Comparison of ENCODE assay signal across 24 cellular contexts in the genomic region with DNA sequence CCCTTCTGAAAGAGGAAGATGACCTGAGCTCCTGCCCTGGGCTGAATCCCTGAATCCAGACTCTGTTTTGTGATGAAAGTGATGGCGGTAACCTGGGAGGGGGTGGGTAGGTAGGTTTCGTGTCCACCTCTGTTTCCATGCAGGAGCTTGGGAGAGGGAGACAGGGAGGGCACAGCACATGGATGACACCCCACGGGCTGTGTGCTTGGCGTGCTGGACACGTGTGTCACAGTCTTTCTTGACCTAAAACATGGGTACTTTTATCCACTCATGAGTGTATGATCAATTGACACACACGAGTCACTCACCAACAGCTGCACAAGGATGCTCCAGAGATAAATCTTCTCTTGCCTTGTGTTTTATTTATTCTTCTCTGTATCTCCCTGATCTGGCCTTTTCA.
DNase-seq lines count a peak whose midpoint lies in the region; ATAC-seq, FAIRE-seq and TF ChIP-seq lines count a peak whose summit lies in the region.
"Had no signal": no experiment of that assay in that cellular context is flagged by ENCODE, and none has a peak within 500 bp of the region (broad histone marks: within the 10 kb centered on the region; RNA-seq: fewer than 3 reads in every experiment).

No MANE protein-coding gene starts in this region.

- H3K4me3 ChIP-seq in HCT116 (replicated peaks in 1 of 2; ENCODE audit: low read depth in 1 of 2, low read length in 2 of 2), result no peak overlapping the region
- H3K4me3 ChIP-seq in H1 (ENCODE audit: extremely low read depth in 1 of 4, insufficient read depth in 2 of 4, low read depth in 3 of 4, low read length in 4 of 4), result no peak overlapping the region
- peak overlapping the region; percentile 53 for H3K4me3 ChIP-seq in psoas muscle
- H3K4me3 ChIP-seq in skeletal muscle tissue (ENCODE audit: low read length in 3 of 3), result peak overlapping the region in 2 of 3 donors; percentile 39 to 61
- H3K4me3 ChIP-seq: A549; BLaER1 treated with 17β-estradiol and CSF1 and Interleukin-3, amounts not matched to agents 10 nM and 100 nM; GM12878; GM23248; HAP-1 had no signal

- H3K4me2 ChIP-seq in HCT116 (ENCODE audit: low read length) (peak overlapping the region; percentile 53; the same call in 1 of the 2 replicates), H1 (ENCODE audit: insufficient read depth in 1 of 2, low read depth in 2 of 2, low read length in 2 of 2) (no peak overlapping the region)
- H3K4me2 ChIP-seq: A549; BLaER1 treated with 17β-estradiol and CSF1 and Interleukin-3, amounts not matched to agents 10 nM and 100 nM had no signal

- no peak for DNase-seq in HCT116 (ENCODE audit: low read depth, low spot score)
- DNase-seq in H1 (ENCODE audit: low read depth in 1 of 2, low spot score in 2 of 2), result no peak
- DNase-seq in psoas muscle, result no peak
- DNase-seq in posterior vena cava (ENCODE audit: low spot score), result no peak
- DNase-seq in activated CD8-positive, alpha-beta memory T cell treated with anti-CD3 and anti-CD28 coated beads, Interleukin-2, amount 50 U/mL, for 4 hours, result no peak
- no peak for DNase-seq in ecto neural progenitor cell (ENCODE audit: low spot score)
- DNase-seq: 8988T; ACHN; AML-193; BE2C; CD4-positive, alpha-beta T cell; CD8-positive, alpha-beta memory T cell; DMS 273 treated with DMSO at 0.1 percent for 48 hours; DMS79; EL; GDM1; GM23248 had no signal

- H3K36me3 ChIP-seq in HCT116 (ENCODE audit: control insufficient read depth in 1 of 2, insufficient read depth in 2 of 2, low read length in 2 of 2), result no peaks in the 10 kb centered on the region
- peaks cover 0 to 13% (median 9%) of the 10 kb centered on the region in 4 experiments; a peak in 5 of 8 replicates for H3K36me3 ChIP-seq in H1 (ENCODE audit: control insufficient read depth in 2 of 4, insufficient read depth in 4 of 4, low read length in 3 of 4)
- no peaks in the 10 kb centered on the region for H3K36me3 ChIP-seq in psoas muscle (ENCODE audit: insufficient read depth in 1 of 2, low read depth in 1 of 2)
- peaks cover 3 to 11% (median 8%) of the 10 kb centered on the region in 3 donors for H3K36me3 ChIP-seq in skeletal muscle tissue (ENCODE audit: control insufficient read depth in 3 of 3, insufficient read depth in 3 of 3, low read length in 3 of 3)
- H3K36me3 ChIP-seq: BE2C had no signal

- H2BK15ac ChIP-seq in H1 (ENCODE audit: low read length), result no peak overlapping the region

- ATAC-seq in HCT116, result no peak
- peak; percentile 43 to 68 (median 48) for ATAC-seq in psoas muscle
- ATAC-seq: A549, GM12878 had no signal

- no peak overlapping the region for H3K14ac ChIP-seq in H1 (ENCODE audit: insufficient read length)

- H3K18ac ChIP-seq in H1 (ENCODE audit: extremely low read depth, low read length), result no peak overlapping the region

- H2AFZ ChIP-seq in HCT116 (ENCODE audit: low read depth, low read length, poor library complexity, severe bottlenecking), result no peak overlapping the region
- no peak overlapping the region for H2AFZ ChIP-seq in H1 (ENCODE audit: low read length)
- H2AFZ ChIP-seq: GM23248 had no signal

- H3K23me2 ChIP-seq in H1 (ENCODE audit: low read depth, low read length), result no peaks in the 10 kb centered on the region; the same call in 1 of the 2 replicates

- H2BK120ac ChIP-seq in H1 (replicated peaks; ENCODE audit: low read depth, low read length), result no peak overlapping the region

- TF ChIP-seq POLR2A in HCT116 (IDR thresholded peaks at IDR 0.05; ENCODE audit: borderline replicate concordance, extremely low read depth, insufficient read depth, insufficient read length) (no peak), H1 (IDR thresholded peaks at IDR 0.05; ENCODE audit: control extremely low read depth in 1 of 2, low read depth in 2 of 2, low read length in 2 of 2) (no peak)

- no peaks in the 10 kb centered on the region for H3K79me2 ChIP-seq in HCT116 (ENCODE audit: insufficient read depth, low read length)
- no peaks in the 10 kb centered on the region; a peak in 1 of 4 replicates for H3K79me2 ChIP-seq in H1 (ENCODE audit: control insufficient read depth in 1 of 2, insufficient read depth in 2 of 2, low read length in 2 of 2)

- intact Hi-C loops in HCT116 (cut with micrococcal nuclease), result no loop called here
- intact Hi-C loops in psoas muscle (cut with DNase I), result no loop called here
- intact Hi-C loops in posterior vena cava (cut with DNase I), result no loop called here

- H3K56ac ChIP-seq in H1 (replicated peaks; ENCODE audit: insufficient read length, low read depth, low read length), result no peak overlapping the region

- H3K23ac ChIP-seq in H1 (ENCODE audit: insufficient read length), result no peak overlapping the region

- H3K79me1 ChIP-seq in H1 (ENCODE audit: low read depth, low read length), result peaks cover 4% of the 10 kb centered on the region; the same call in 1 of the 2 replicates

- RAD21 ChIA-PET in HCT116 (lab: Charles Lee; ENCODE audit: low non-redundant PET in 1 of 2, low total read pairs in 2 of 2, uncharacterized antibody in 2 of 2, unreplicated experiment in 2 of 2), result no interaction called here

- no TSS peak for BruUV-seq in HCT116 (replicated peaks; lab: Mats Ljungman, UMichigan)

- TF ChIP-seq RAD21 in HCT116 (IDR thresholded peaks at IDR 0.05; ENCODE audit: low read depth) (no peak), H1 (IDR thresholded peaks at IDR 0.05 in 1 of 2, conservative IDR thresholded peaks at IDR 0.05 in 1 of 2; ENCODE audit: low read depth in 2 of 2, low read length in 2 of 2) (no peak)

- H4K5ac ChIP-seq in H1 (ENCODE audit: insufficient read length, low read depth, low read length), result no peak overlapping the region

- H3K27me3 ChIP-seq in HCT116 (ENCODE audit: insufficient read depth, low read length) (no peaks in the 10 kb centered on the region), H1 (replicated peaks in 1 of 4; ENCODE audit: control insufficient read depth in 3 of 4, extremely low read depth in 1 of 4, insufficient read depth in 3 of 4, low read length in 3 of 4) (no peaks in the 10 kb centered on the region), psoas muscle (ENCODE audit: insufficient read depth in 3 of 3, low read length in 2 of 3) (no peaks in the 10 kb centered on the region), skeletal muscle tissue (ENCODE audit: control insufficient read depth in 3 of 3, insufficient read depth in 3 of 3, low read length in 3 of 3) (no peaks in the 10 kb centered on the region)
- H3K27me3 ChIP-seq: BE2C; BLaER1 treated with 17β-estradiol and CSF1 and Interleukin-3, amounts not matched to agents 10 nM and 100 nM had no signal

- TF ChIP-seq EP300 in H1 (IDR thresholded peaks at IDR 0.05; ENCODE audit: borderline replicate concordance in 1 of 2, low read depth in 2 of 2, low read length in 2 of 2), result no peak

- no peak overlapping the region for H2BK20ac ChIP-seq in H1 (ENCODE audit: low read length)

- H2BK12ac ChIP-seq in H1 (ENCODE audit: low read depth, low read length), result peak overlapping the region; percentile 68; the same call in 1 of the 2 replicates

- 88% methylated on average over 5 of the region's 6 CpGs; no CpG with 5 or more reads in 1 of the 2 experiments for WGBS in H1 (ENCODE audit: extremely low coverage in 1 of 2, insufficient coverage in 1 of 2, insufficient read length in 1 of 2, insufficient replicate concordance in 2 of 2, low coverage in 1 of 2, low lambda C conversion rate in 2 of 2, missing lambda C conversion rate in 1 of 2), 2 experiments
- WGBS in psoas muscle, 3 donors, result 70 to 89% (median 89%) methylated on average over 6 of the region's 6 CpGs

- POLR2A ChIA-PET in HCT116 (lab: Charles Lee) (no interaction called here), H1 (lab: Charles Lee; ENCODE audit: partially characterized antibody) (no interaction called here)

- H3K27ac ChIP-seq in HCT116 (ENCODE audit: low read depth, low read length) (peak overlapping the region; percentile 82), H1 (ENCODE audit: low read depth, low read length) (no peak overlapping the region), psoas muscle (peak overlapping the region; percentile 77), skeletal muscle tissue (ENCODE audit: low read depth, low read length) (peak overlapping the region; percentile 56)
- H3K27ac ChIP-seq: BLaER1 treated with 17β-estradiol and CSF1 and Interleukin-3, amounts not matched to agents 10 nM and 100 nM; GM23248 had no signal

- TF ChIP-seq CTCF in HCT116 (IDR thresholded peaks at IDR 0.05 in 2 of 3, conservative IDR thresholded peaks at IDR 0.05 in 1 of 3; ENCODE audit: borderline replicate concordance in 1 of 3, insufficient read depth in 1 of 3, low read depth in 2 of 3, low read length in 2 of 3), result no peak
- no peak for TF ChIP-seq CTCF in H1 (IDR thresholded peaks at IDR 0.05; ENCODE audit: control extremely low read depth in 1 of 3, insufficient read depth in 1 of 3, low read depth in 1 of 3, low read length in 3 of 3)
- no peak for TF ChIP-seq CTCF in psoas muscle (IDR thresholded peaks at IDR 0.05)

- H3K9ac ChIP-seq in HCT116 (ENCODE audit: low read length), result no peak overlapping the region
- H3K9ac ChIP-seq in H1 (replicated peaks in 1 of 4; ENCODE audit: extremely low read depth in 1 of 4, low read depth in 3 of 4, low read length in 3 of 4), result no peak overlapping the region
- peak overlapping the region in 2 of 3 donors; percentile 48 to 75 for H3K9ac ChIP-seq in skeletal muscle tissue (ENCODE audit: low read depth in 1 of 3, low read length in 3 of 3)
- H3K9ac ChIP-seq: BLaER1 treated with 17β-estradiol and CSF1 and Interleukin-3, amounts not matched to agents 10 nM and 100 nM; GM23248 had no signal

- H3K4ac ChIP-seq in H1 (replicated peaks; ENCODE audit: insufficient read length, low read depth, low read length), result no peak overlapping the region

- CTCF ChIA-PET in HCT116 (lab: Charles Lee), result no interaction called here
- CTCF ChIA-PET in H1 (lab: Charles Lee; ENCODE audit: partially characterized antibody), result no interaction called here

- no peak overlapping the region for H2BK5ac ChIP-seq in H1 (ENCODE audit: low read depth, low read length)

- H4K91ac ChIP-seq in H1 (replicated peaks; ENCODE audit: insufficient read length, low read length), result peak overlapping the region; percentile 55

- H2AK5ac ChIP-seq in H1 (ENCODE audit: low read depth, low read length), result 0 out of 2 replicates have a peak overlapping the region, but pooled peaks have one; percentile 24

- H3K4me1 ChIP-seq in HCT116 (ENCODE audit: control insufficient read depth in 1 of 2, insufficient read depth in 2 of 2, low read length in 2 of 2), result peaks cover 50 to 78% of the 10 kb centered on the region in 2 experiments
- no peaks in the 10 kb centered on the region; a peak in 1 of 7 replicates for H3K4me1 ChIP-seq in H1 (replicated peaks in 1 of 4; ENCODE audit: control insufficient read depth in 3 of 4, insufficient read depth in 4 of 4, low read length in 3 of 4)
- H3K4me1 ChIP-seq in psoas muscle, result peaks cover 11% of the 10 kb centered on the region
- H3K4me1 ChIP-seq in skeletal muscle tissue (ENCODE audit: control insufficient read depth in 3 of 3, insufficient read depth in 3 of 3, low read length in 3 of 3), result peaks cover 14 to 22% (median 16%) of the 10 kb centered on the region in 3 donors
- H3K4me1 ChIP-seq: BE2C; BLaER1 treated with 17β-estradiol and CSF1 and Interleukin-3, amounts not matched to agents 10 nM and 100 nM; HAP-1 had no signal

- no peaks in the 10 kb centered on the region for H3K9me3 ChIP-seq in HCT116 (ENCODE audit: control insufficient read depth in 1 of 2, insufficient read depth in 1 of 2, low read depth in 1 of 2, low read length in 2 of 2)
- peaks cover 5 to 6% of the 10 kb centered on the region in 2 experiments for H3K9me3 ChIP-seq in H1 (ENCODE audit: insufficient read depth in 2 of 2, low read depth in 1 of 2, low read length in 1 of 2)
- peaks cover 9% of the 10 kb centered on the region for H3K9me3 ChIP-seq in psoas muscle
- H3K9me3 ChIP-seq in skeletal muscle tissue (ENCODE audit: control insufficient read depth in 3 of 3, low read length in 3 of 3), result peaks cover 0 to 5% (median 3%) of the 10 kb centered on the region in 3 donors
- H3K9me3 ChIP-seq: BE2C had no signal

- H4K8ac ChIP-seq in H1 (ENCODE audit: extremely low read depth, insufficient read depth, low read length), result no peak overlapping the region

- no peak for FAIRE-seq in H1 (lab: Jason Lieb, UNC)
- FAIRE-seq: A549, D721Med, GM12878, GM19239 had no signal

- H3K9me2 ChIP-seq in HCT116 (ENCODE audit: insufficient read depth), result no peaks in the 10 kb centered on the region

- no peaks in the 10 kb centered on the region for H4K20me1 ChIP-seq in HCT116 (ENCODE audit: insufficient read depth)
- H4K20me1 ChIP-seq in H1 (replicated peaks in 1 of 2; ENCODE audit: control insufficient read depth in 1 of 2, insufficient read depth in 2 of 2, low read length in 2 of 2), result peaks cover 0 to 2% of the 10 kb centered on the region in 2 experiments

Comparison
In these comparisons a context has a peak if more than half of its experiments do, and no peak if none do; other contexts are left out.
1. H3K4me3 ChIP-seq: peak in psoas muscle (single experiment) and skeletal muscle tissue (2 of 3); none in HCT116 (0 of 2) and H1 (0 of 4).
2. H3K9ac ChIP-seq: peak in skeletal muscle tissue (2 of 3); none in HCT116 (single experiment) and H1 (0 of 4).